ENCODE assay signal across 34 cellular contexts in genomic region chr6:6283747-6284146, GRCh38. TPM values are rescaled to one million over a fixed set of nuclear protein-coding genes. Genes with fewer than 3 reads are reported as not detected.
"Had no signal": no experiment of that assay in that cellular context is flagged by ENCODE, and none has a peak within 500 bp of the region (broad histone marks: within the 10 kb centered on the region; RNA-seq: fewer than 3 reads in every experiment).

No MANE protein-coding gene starts in this region.

- H3K4me1 ChIP-seq: ascending aorta, lower lobe of right lung, neural progenitor cell, right lobe of liver, stomach, tibial artery, upper lobe of right lung had no signal

- H3K27ac ChIP-seq: ascending aorta, cardiac muscle cell, lower lobe of right lung, neural progenitor cell, right lobe of liver, stomach, tibial artery, upper lobe of right lung had no signal

- H2AFZ ChIP-seq: neural progenitor cell had no signal

- H3K9me3 Mint-ChIP-seq: activated CD4-positive, alpha-beta memory T cell treated with anti-CD3 and anti-CD28 coated beads for 36 hours; activated CD4-positive, alpha-beta T cell treated with anti-CD3 and anti-CD28 coated beads, Interleukin-2, amount 10 ng/mL, durations not matched to agents 24 days and 14 days; activated naive CD4-positive, alpha-beta T cell treated with anti-CD3 and anti-CD28 coated beads, Interleukin-2, amount 10 ng/mL, durations not matched to agents 7 days and 5 days; activated naive CD8-positive, alpha-beta T cell treated with anti-CD3 and anti-CD28 coated beads, Interleukin-2, amount 10 ng/mL, durations not matched to agents 7 days and 5 days; activated T-cell treated with anti-CD3 and anti-CD28 coated beads, Interleukin-2, amount 50 U/mL, for 24 hours; brain; effector memory CD8-positive, alpha-beta T cell; immature natural killer cell; natural killer cell; neural progenitor cell; stimulated activated memory B cell treated with anti-CD40 and anti-IgM and Interleukin-4, amounts not matched to agents 10 μg/mL and 1 μg/mL and 100 μg/mL, for 72 hours had no signal

- H3K27me3 ChIP-seq: ascending aorta, cardiac muscle cell, heart left ventricle, neural progenitor cell, right lobe of liver, stomach, suprapubic skin, tibial artery, upper lobe of right lung had no signal

- H3K27ac Mint-ChIP-seq: activated CD4-positive, alpha-beta memory T cell treated with anti-CD3 and anti-CD28 coated beads for 36 hours; activated CD4-positive, alpha-beta T cell treated with anti-CD3 and anti-CD28 coated beads, Interleukin-2, amount 10 ng/mL, durations not matched to agents 24 days and 14 days; activated naive CD4-positive, alpha-beta T cell treated with anti-CD3 and anti-CD28 coated beads, Interleukin-2, amount 10 ng/mL, durations not matched to agents 7 days and 5 days; activated naive CD8-positive, alpha-beta T cell treated with anti-CD3 and anti-CD28 coated beads, Interleukin-2, amount 10 ng/mL, durations not matched to agents 7 days and 5 days; activated T-cell treated with anti-CD3 and anti-CD28 coated beads, Interleukin-2, amount 50 U/mL, for 24 hours; brain; effector memory CD8-positive, alpha-beta T cell; immature natural killer cell; natural killer cell; neural progenitor cell; stimulated activated memory B cell treated with anti-CD40 and anti-IgM and Interleukin-4, amounts not matched to agents 10 μg/mL and 1 μg/mL and 100 μg/mL, for 72 hours had no signal

- H3K4me1 Mint-ChIP-seq: activated CD4-positive, alpha-beta T cell treated with anti-CD3 and anti-CD28 coated beads, Interleukin-2, amount 10 ng/mL, durations not matched to agents 24 days and 14 days; activated naive CD4-positive, alpha-beta T cell treated with anti-CD3 and anti-CD28 coated beads, Interleukin-2, amount 10 ng/mL, durations not matched to agents 7 days and 5 days; activated naive CD8-positive, alpha-beta T cell treated with anti-CD3 and anti-CD28 coated beads, Interleukin-2, amount 10 ng/mL, durations not matched to agents 7 days and 5 days; brain; immature natural killer cell; natural killer cell had no signal

- H3K4me3 Mint-ChIP-seq: activated CD4-positive, alpha-beta memory T cell treated with anti-CD3 and anti-CD28 coated beads for 36 hours; activated CD4-positive, alpha-beta T cell treated with anti-CD3 and anti-CD28 coated beads, Interleukin-2, amount 10 ng/mL, durations not matched to agents 24 days and 14 days; activated naive CD4-positive, alpha-beta T cell treated with anti-CD3 and anti-CD28 coated beads, Interleukin-2, amount 10 ng/mL, durations not matched to agents 7 days and 5 days; activated naive CD8-positive, alpha-beta T cell treated with anti-CD3 and anti-CD28 coated beads, Interleukin-2, amount 10 ng/mL, durations not matched to agents 7 days and 5 days; activated T-cell treated with anti-CD3 and anti-CD28 coated beads, Interleukin-2, amount 50 U/mL, for 24 hours; brain; effector memory CD8-positive, alpha-beta T cell; immature natural killer cell; natural killer cell; neural progenitor cell; stimulated activated memory B cell treated with anti-CD40 and anti-IgM and Interleukin-4, amounts not matched to agents 10 μg/mL and 1 μg/mL and 100 μg/mL, for 72 hours had no signal

- H3K4me3 ChIP-seq: ascending aorta, cardiac muscle cell, coronary artery, heart left ventricle, lower lobe of right lung, neural progenitor cell, right lobe of liver, stomach, suprapubic skin, tibial artery, upper lobe of right lung had no signal

- ATAC-seq: effector memory CD8-positive, alpha-beta T cell; heart left ventricle; left lobe of liver; natural killer cell; right lobe of liver; stimulated activated memory B cell treated with anti-CD40 and anti-IgM and Interleukin-4, amounts not matched to agents 10 μg/mL and 1 μg/mL and 100 μg/mL, for 72 hours had no signal

- H3K4me2 ChIP-seq: neural progenitor cell had no signal

- H3K9me3 ChIP-seq: ascending aorta, heart left ventricle, lower lobe of right lung, right lobe of liver, stomach, suprapubic skin, tibial artery, upper lobe of right lung had no signal

- DNase-seq: activated CD4-positive, alpha-beta memory T cell treated with anti-CD3 and anti-CD28 coated beads for 36 hours; activated CD4-positive, alpha-beta T cell treated with anti-CD3 and anti-CD28 coated beads, Interleukin-2, amount 10 ng/mL, durations not matched to agents 24 days and 14 days; activated CD4-positive, CD25-positive, alpha-beta regulatory T cell treated with anti-CD3 and anti-CD28 coated beads, Interleukin-2, amount 50 U/mL, for 72 hours; activated CD8-positive, alpha-beta memory T cell treated with anti-CD3 and anti-CD28 coated beads, Interleukin-2, amount 50 U/mL, for 48 hours; activated gamma-delta T cell; activated naive CD4-positive, alpha-beta T cell treated with anti-CD3 and anti-CD28 coated beads, Interleukin-2, amount 10 ng/mL, durations not matched to agents 7 days and 5 days; activated naive CD8-positive, alpha-beta T cell treated with anti-CD3 and anti-CD28 coated beads, Interleukin-2, amount 10 ng/mL, durations not matched to agents 7 days and 5 days; activated T-cell treated with anti-CD3 and anti-CD28 coated beads, Interleukin-2, amount 50 U/mL, for 24 hours; effector memory CD8-positive, alpha-beta T cell; erythroblast; heart left ventricle; hypothalamus; immature natural killer cell; lower lobe of right lung; mesenchymal stem cell; natural killer cell; right lobe of liver; small intestine; stimulated activated CD4-positive, alpha-beta T cell treated with anti-CD3 and anti-CD28 coated beads, Interleukin-4, amount 100 ng/mL, for 4 hours; stimulated activated CD8-positive, alpha-beta memory T cell treated with anti-CD3 and anti-CD28 coated beads, Interleukin-4, amount 100 ng/mL, for 48 hours; stomach; T-helper 2 cell; tibial artery; upper lobe of right lung had no signal

- H3K36me3 ChIP-seq: ascending aorta, cardiac muscle cell, lower lobe of right lung, neural progenitor cell, right lobe of liver, stomach, suprapubic skin, tibial artery, upper lobe of right lung had no signal

- H3K9ac ChIP-seq: neural progenitor cell had no signal

- H3K36me3 Mint-ChIP-seq: activated CD4-positive, alpha-beta memory T cell treated with anti-CD3 and anti-CD28 coated beads for 36 hours; activated naive CD4-positive, alpha-beta T cell treated with anti-CD3 and anti-CD28 coated beads, Interleukin-2, amount 10 ng/mL, durations not matched to agents 7 days and 5 days; activated naive CD8-positive, alpha-beta T cell treated with anti-CD3 and anti-CD28 coated beads, Interleukin-2, amount 10 ng/mL, durations not matched to agents 7 days and 5 days; brain; immature natural killer cell; natural killer cell; neural progenitor cell; stimulated activated memory B cell treated with anti-CD40 and anti-IgM and Interleukin-4, amounts not matched to agents 10 μg/mL and 1 μg/mL and 100 μg/mL, for 72 hours had no signal

RNA-seq across cellular contexts. Expression of gene F13A1, which starts 36.7 kb away (rescaled TPM):
- total RNA-seq: activated CD4-positive, alpha-beta memory T cell treated with anti-CD3 and anti-CD28 coated beads for 36 hours; activated CD4-positive, alpha-beta T cell treated with anti-CD3 and anti-CD28 coated beads, Interleukin-2, amount 10 ng/mL, durations not matched to agents 24 days and 14 days; fibroblast of lung; fibroblast of villous mesenchyme had no signal
- polyA plus RNA-seq: fibroblast of lung had no signal
